In the genomic region with DNA sequence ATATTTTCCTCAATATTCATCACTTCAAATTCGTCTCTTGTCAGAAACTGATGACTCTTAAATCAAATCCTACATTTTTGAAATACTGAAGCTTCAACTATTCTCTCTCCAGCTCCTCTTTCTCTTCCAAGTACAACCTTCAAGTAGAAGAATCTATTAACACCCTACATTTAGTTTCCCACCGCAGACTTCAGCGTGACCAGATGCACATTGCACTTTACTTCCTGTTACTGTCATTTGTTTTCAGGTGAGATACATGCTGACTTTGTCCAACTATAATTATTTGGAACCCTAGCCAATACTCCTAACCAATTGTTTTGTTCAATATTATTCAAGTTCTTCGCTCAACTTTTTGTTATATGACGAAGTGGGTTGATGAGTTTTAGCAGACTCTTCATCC, we compare ENCODE assay signal across 34 cellular contexts.
A peak's percentile ranks its signal among the peaks of the same experiment; 100 is the strongest.
DNase-seq lines count a peak whose midpoint lies in the region; ATAC-seq and TF ChIP-seq lines count a peak whose summit lies in the region.
"Had no signal": no experiment of that assay in that cellular context is flagged by ENCODE, and none has a peak within 500 bp of the region (broad histone marks: within the 10 kb centered on the region; RNA-seq: fewer than 3 reads in every experiment).

No MANE protein-coding gene starts in this region.

- no peaks in the 10 kb centered on the region for H4K20me1 ChIP-seq in osteoblast (ENCODE audit: insufficient read depth, low read length)

- H3K4me1 ChIP-seq in ascending aorta (no peaks in the 10 kb centered on the region), osteoblast (ENCODE audit: insufficient read depth, low read length) (no peaks in the 10 kb centered on the region)
- H3K4me1 ChIP-seq: Caco-2, Peyer's patch, psoas muscle, sigmoid colon, stomach, tibial artery had no signal

- H3K36me3 Mint-ChIP-seq in activated CD4-positive, alpha-beta T cell treated with anti-CD3 and anti-CD28 coated beads for 36 hours (ENCODE audit: low read depth): peaks cover 43% of the 10 kb centered on the region
- H3K36me3 Mint-ChIP-seq in activated T-helper 17 cell treated with anti-CD3 and anti-CD28 coated beads, Interleukin-2, amount 50 U/mL, for 72 hours (ENCODE audit: low read depth): peaks cover 41% of the 10 kb centered on the region
- H3K36me3 Mint-ChIP-seq: immature natural killer cell had no signal

- H3K79me2 ChIP-seq in osteoblast (ENCODE audit: insufficient read depth, low read length): no peaks in the 10 kb centered on the region

- no peaks in the 10 kb centered on the region for H3K9me3 ChIP-seq in ascending aorta
- no peaks in the 10 kb centered on the region for H3K9me3 ChIP-seq in osteoblast (ENCODE audit: low read depth, low read length)
- H3K9me3 ChIP-seq: Caco-2, Peyer's patch, psoas muscle, stomach, tibial artery had no signal

- no peak for ATAC-seq in activated CD4-positive, alpha-beta T cell treated with anti-CD3 and anti-CD28 coated beads for 36 hours
- peak; percentile 40 for ATAC-seq in GM19372 (IDR thresholded peaks at IDR 0.05; ENCODE audit: low read depth, unreplicated experiment)
- ATAC-seq in activated T-helper 17 cell treated with anti-CD3 and anti-CD28 coated beads, Interleukin-2, amount 50 U/mL, for 72 hours (replicated peaks): no peak
- ATAC-seq: HCT116, left lung, psoas muscle had no signal

- peak overlapping the region; percentile 35 for H3K4me3 Mint-ChIP-seq in activated CD4-positive, alpha-beta T cell treated with anti-CD3 and anti-CD28 coated beads for 36 hours
- peak overlapping the region; percentile 81 for H3K4me3 Mint-ChIP-seq in activated T-helper 17 cell treated with anti-CD3 and anti-CD28 coated beads, Interleukin-2, amount 50 U/mL, for 72 hours
- H3K4me3 Mint-ChIP-seq: activated naive CD8-positive, alpha-beta T cell treated with anti-CD3 and anti-CD28 coated beads, Interleukin-2, amount 10 ng/mL, durations not matched to agents 7 days and 5 days; central memory CD8-positive, alpha-beta T cell; immature natural killer cell had no signal

- H3K4me3 ChIP-seq in ascending aorta (no peak overlapping the region), osteoblast (ENCODE audit: insufficient read depth, low read length) (no peak overlapping the region)
- H3K4me3 ChIP-seq: left lung, Peyer's patch, psoas muscle, sigmoid colon, stomach, tibial artery had no signal

- peaks cover 63% of the 10 kb centered on the region for H3K4me1 Mint-ChIP-seq in activated CD4-positive, alpha-beta T cell treated with anti-CD3 and anti-CD28 coated beads for 36 hours
- H3K4me1 Mint-ChIP-seq in activated T-helper 17 cell treated with anti-CD3 and anti-CD28 coated beads, Interleukin-2, amount 50 U/mL, for 72 hours: peaks cover 27% of the 10 kb centered on the region
- H3K4me1 Mint-ChIP-seq: immature natural killer cell had no signal

- H3K27ac ChIP-seq in ascending aorta (no peak overlapping the region), osteoblast (ENCODE audit: low read depth, low read length) (no peak overlapping the region)
- H3K27ac ChIP-seq: 22Rv1, C4-2B, KMS-11, left lung, Peyer's patch, psoas muscle, sigmoid colon, stomach, tibial artery had no signal

- H3K36me3 ChIP-seq in ascending aorta (no peaks in the 10 kb centered on the region), osteoblast (ENCODE audit: insufficient read depth, low read length) (no peaks in the 10 kb centered on the region)
- H3K36me3 ChIP-seq: left lung, Peyer's patch, sigmoid colon, stomach, tibial artery had no signal

- TF ChIP-seq CTCF in ascending aorta (IDR thresholded peaks at IDR 0.05) (no peak), osteoblast (IDR thresholded peaks at IDR 0.05; ENCODE audit: extremely low read depth, low read depth, low read length) (no peak)

- H3K27me3 Mint-ChIP-seq in activated CD4-positive, alpha-beta T cell treated with anti-CD3 and anti-CD28 coated beads for 36 hours: no peaks in the 10 kb centered on the region
- no peaks in the 10 kb centered on the region for H3K27me3 Mint-ChIP-seq in activated T-helper 17 cell treated with anti-CD3 and anti-CD28 coated beads, Interleukin-2, amount 50 U/mL, for 72 hours
- H3K27me3 Mint-ChIP-seq: activated naive CD8-positive, alpha-beta T cell treated with anti-CD3 and anti-CD28 coated beads, Interleukin-2, amount 10 ng/mL, durations not matched to agents 7 days and 5 days; central memory CD8-positive, alpha-beta T cell had no signal

- H3K27ac Mint-ChIP-seq in activated CD4-positive, alpha-beta T cell treated with anti-CD3 and anti-CD28 coated beads for 36 hours: peak overlapping the region; percentile 79
- peak overlapping the region; percentile 80 for H3K27ac Mint-ChIP-seq in activated T-helper 17 cell treated with anti-CD3 and anti-CD28 coated beads, Interleukin-2, amount 50 U/mL, for 72 hours
- H3K27ac Mint-ChIP-seq: activated naive CD8-positive, alpha-beta T cell treated with anti-CD3 and anti-CD28 coated beads, Interleukin-2, amount 10 ng/mL, durations not matched to agents 7 days and 5 days; immature natural killer cell had no signal

- intact Hi-C loops in activated CD4-positive, alpha-beta T cell treated with anti-CD3 and anti-CD28 coated beads for 36 hours (cut with DNase I, micrococcal nuclease): no loop called here
- intact Hi-C loops in ascending aorta (cut with DNase I): no loop called here

- peaks cover 2% of the 10 kb centered on the region for H3K9me3 Mint-ChIP-seq in activated CD4-positive, alpha-beta T cell treated with anti-CD3 and anti-CD28 coated beads for 36 hours (ENCODE audit: low read depth)
- H3K9me3 Mint-ChIP-seq in activated T-helper 17 cell treated with anti-CD3 and anti-CD28 coated beads, Interleukin-2, amount 50 U/mL, for 72 hours: no peaks in the 10 kb centered on the region
- H3K9me3 Mint-ChIP-seq: central memory CD8-positive, alpha-beta T cell had no signal

- POLR2A ChIA-PET in activated CD4-positive, alpha-beta T cell treated with anti-CD3 and anti-CD28 coated beads for 36 hours (lab: Charles Lee): interaction anchor here (3.1 kb wide), 1 partner anchor 11 kb away, joined by 16 read pairs; no protein-coding TSS in a partner anchor

- CTCF ChIA-PET in activated CD4-positive, alpha-beta T cell treated with anti-CD3 and anti-CD28 coated beads for 36 hours (lab: Charles Lee): interaction anchor here (1.0 to 4.4 kb wide), 8 partner anchors 11 to 89 kb away, joined by 3 to 26 read pairs (median 4); no protein-coding TSS in a partner anchor

- no peak overlapping the region for H3K4me2 ChIP-seq in osteoblast (ENCODE audit: insufficient read depth, low read length)
- H3K4me2 ChIP-seq: KMS-11 had no signal

- H2AFZ ChIP-seq in osteoblast (ENCODE audit: low read length): no peak overlapping the region

- H3K27me3 ChIP-seq in ascending aorta (no peaks in the 10 kb centered on the region), osteoblast (ENCODE audit: insufficient read depth, low read length) (no peaks in the 10 kb centered on the region)
- H3K27me3 ChIP-seq: left lung, Peyer's patch, sigmoid colon, stomach, tibial artery had no signal

- no peak for DNase-seq in activated CD4-positive, alpha-beta T cell treated with anti-CD3 and anti-CD28 coated beads for 36 hours
- DNase-seq in activated CD4-positive, alpha-beta T cell treated with anti-CD3 and anti-CD28 coated beads for 48 hours: no peak
- peak; percentile 52 for DNase-seq in DMS53 (lab: John Stamatoyannopoulos, UW)
- DNase-seq in ascending aorta (ENCODE audit: low spot score in 2 of 2): no peak
- DNase-seq in ecto neural progenitor cell (ENCODE audit: low spot score): no peak
- DNase-seq in osteoblast (ENCODE audit: insufficient read length, low spot score, missing footprints): no peak
- DNase-seq: activated CD4-positive, alpha-beta T cell treated with anti-CD3 and anti-CD28 coated beads, Interleukin-2, amount 50 U/mL, for 1 hour; activated naive CD8-positive, alpha-beta T cell treated with anti-CD3 and anti-CD28 coated beads, Interleukin-2, amount 10 ng/mL, durations not matched to agents 7 days and 5 days; Caco-2; DMS79 treated with DMSO at 0.1 percent for 48 hours; GF-D8; hypothalamus; immature natural killer cell; left lung; MM.1S; NCI-H1417 treated with DMSO at 0.1 percent for 48 hours; NCI-H2081 treated with DMSO at 0.1 percent for 48 hours; NCI-H226; NCI-H69; nucleus accumbens; Peyer's patch; psoas muscle; SIG-M5; sigmoid colon; stimulated activated CD4-positive, alpha-beta T cell treated with anti-CD3 and anti-CD28 coated beads, Interleukin-15, amount 100 ng/mL, for 24 hours; stomach; tibial artery had no signal
